8 cellular contexts compared by ENCODE assay signal in the genomic region with DNA sequence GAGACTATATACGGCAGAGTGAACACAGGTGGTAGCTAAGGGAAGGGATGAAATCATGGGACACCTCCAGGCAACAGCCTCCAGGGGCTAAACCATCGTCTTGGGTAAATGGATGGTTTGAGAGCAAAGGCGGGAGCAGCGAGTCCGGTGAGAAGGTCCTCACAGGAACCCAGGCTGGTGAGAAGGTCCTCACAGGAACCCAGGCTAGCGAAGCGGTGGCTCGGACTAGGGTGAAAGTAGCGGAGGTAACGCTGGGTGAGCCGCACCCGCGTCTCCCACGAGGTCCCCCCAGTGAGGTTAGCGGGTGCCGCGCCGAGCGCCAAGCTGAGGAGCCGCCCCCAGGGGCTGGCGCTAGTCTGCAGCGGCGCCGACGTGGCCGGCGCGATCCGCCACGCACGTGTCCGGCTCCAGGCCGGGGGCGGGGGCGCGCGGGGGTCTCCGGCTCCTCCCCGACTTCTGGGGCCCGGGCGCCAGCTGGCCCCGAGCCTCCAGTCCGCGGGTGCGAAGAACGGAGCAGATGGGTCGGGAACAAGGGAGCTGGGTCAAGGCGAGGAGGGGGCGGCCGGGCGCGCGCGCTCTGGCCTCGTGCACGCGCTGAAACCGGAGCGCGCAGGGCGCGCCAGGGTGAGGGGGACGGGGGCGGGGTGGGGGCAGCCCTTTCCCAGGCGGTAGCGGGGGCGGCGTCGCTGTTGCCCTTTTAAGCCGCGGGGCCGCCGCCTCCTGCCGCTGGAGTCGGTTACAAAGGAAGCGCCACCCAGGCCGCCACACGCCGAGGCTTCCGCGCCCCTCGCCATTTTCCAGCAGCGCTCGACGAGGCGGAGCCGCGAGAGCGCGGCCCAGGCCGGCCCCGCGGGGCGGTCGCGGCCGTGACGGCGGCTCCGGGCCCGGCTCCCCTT. TPM values are rescaled to one million over a fixed set of nuclear protein-coding genes. Genes with fewer than 3 reads are reported as not detected.
DNase-seq lines count a peak whose midpoint lies in the region; ATAC-seq and TF ChIP-seq lines count a peak whose summit lies in the region.

Gene UBE2Q2 (plus strand): TSS at position 726 of the 896 bp plus-strand sequence. CDS start 220 bp downstream, outside the sequence.

- peak within 1 kb of the TSS; percentile 94 for H3K9ac ChIP-seq in SU-DHL-6 (ENCODE audit: low read length)
- peak within 1 kb of the TSS; percentile 67 for H3K9ac ChIP-seq in parathyroid adenoma

- H3K79me2 ChIP-seq in SU-DHL-6 (ENCODE audit: insufficient read depth, low read length) (peaks cover 27% of the 10 kb centered on the region), parathyroid adenoma (peaks cover 2% of the 10 kb centered on the region)

- H3K9me2 ChIP-seq in SU-DHL-6 (replicated peaks; ENCODE audit: insufficient read depth, low read length), result no peaks in the 10 kb centered on the region

- H3K4me3 ChIP-seq in SU-DHL-6 (ENCODE audit: insufficient read depth, low read length, poor library complexity, severe bottlenecking) (peak within 1 kb of the TSS; percentile 89), parathyroid adenoma (ENCODE audit: low read depth, low read length) (peak within 1 kb of the TSS; percentile 77), tibial artery (peak within 1 kb of the TSS; percentile 78 to 87)

- peak; percentile 92 for DNase-seq in D341Med (ENCODE audit: low spot score)
- DNase-seq in LHCN-M2 (ENCODE audit: low read depth), result peak; percentile 66
- DNase-seq in activated naive CD8-positive, alpha-beta T cell treated with anti-CD3 and anti-CD28 coated beads for 36 hours, result peak; percentile 81
- DNase-seq in Right ventricle myocardium inferior (ENCODE audit: missing footprints), result peak; percentile 89
- DNase-seq in tibial artery, result peak; percentile 62 to 81

- H3K9me3 Mint-ChIP-seq in activated naive CD8-positive, alpha-beta T cell treated with anti-CD3 and anti-CD28 coated beads for 36 hours, result no peaks in the 10 kb centered on the region

- peaks cover 16% of the 10 kb centered on the region; the same call in 1 of the 2 replicates for H3F3A ChIP-seq in SU-DHL-6 (ENCODE audit: insufficient read depth)

- H3K27me3 Mint-ChIP-seq in activated naive CD8-positive, alpha-beta T cell treated with anti-CD3 and anti-CD28 coated beads for 36 hours, result peaks cover 18% of the 10 kb centered on the region

- intact Hi-C loops in Right ventricle myocardium inferior (cut with DNase I) (loop anchor here (5.0 kb wide), 1 partner anchor 59 kb away; the partner anchor contains the start of gene FBXO22), tibial artery (cut with DNase I; ENCODE audit: low total_unique reads) (no loop called here)

- TF ChIP-seq CTCF in SU-DHL-6 (IDR thresholded peaks at IDR 0.05; ENCODE audit: insufficient read depth, low read length, poor library complexity, severe bottlenecking) (no peak), parathyroid adenoma (IDR thresholded peaks at IDR 0.05) (no peak), tibial artery (IDR thresholded peaks at IDR 0.05) (no peak)

- peak within 1 kb of the TSS; percentile 86 for H3K4me3 Mint-ChIP-seq in activated naive CD8-positive, alpha-beta T cell treated with anti-CD3 and anti-CD28 coated beads for 36 hours

- H3K9me3 ChIP-seq in SU-DHL-6 (ENCODE audit: insufficient read depth, low read length) (no peaks in the 10 kb centered on the region), parathyroid adenoma (ENCODE audit: control insufficient read depth, low read length) (no peaks in the 10 kb centered on the region), tibial artery (no peaks in the 10 kb centered on the region)

- H3K36me3 Mint-ChIP-seq in activated naive CD8-positive, alpha-beta T cell treated with anti-CD3 and anti-CD28 coated beads for 36 hours, result peaks cover 19% of the 10 kb centered on the region

- H3K27ac Mint-ChIP-seq in activated naive CD8-positive, alpha-beta T cell treated with anti-CD3 and anti-CD28 coated beads for 36 hours, result peak within 1 kb of the TSS; percentile 69

- no peaks in the 10 kb centered on the region for H3K27me3 ChIP-seq in SU-DHL-6 (ENCODE audit: low read length)
- no peaks in the 10 kb centered on the region for H3K27me3 ChIP-seq in parathyroid adenoma (ENCODE audit: control insufficient read depth, insufficient read depth, low read length)
- no peaks in the 10 kb centered on the region for H3K27me3 ChIP-seq in tibial artery

- peaks cover 14% of the 10 kb centered on the region; the same call in 1 of the 2 replicates for H4K20me1 ChIP-seq in SU-DHL-6 (ENCODE audit: low read depth, low read length)

- H2AFZ ChIP-seq in SU-DHL-6 (ENCODE audit: low read depth, low read length, severe bottlenecking) (peak within 1 kb of the TSS; percentile 87), parathyroid adenoma (peak within 1 kb of the TSS; percentile 95)

- ATAC-seq in GM21619 (IDR thresholded peaks at IDR 0.05; ENCODE audit: unreplicated experiment) (peak; percentile 48), Right ventricle myocardium inferior (peak; percentile 67)

- no peaks in the 10 kb centered on the region for H3K36me3 ChIP-seq in SU-DHL-6 (ENCODE audit: low read length)
- no peaks in the 10 kb centered on the region for H3K36me3 ChIP-seq in parathyroid adenoma (ENCODE audit: control insufficient read depth, insufficient read depth, low read length)
- H3K36me3 ChIP-seq in tibial artery, result no peaks in the 10 kb centered on the region

- H3K27ac ChIP-seq in SU-DHL-6 (ENCODE audit: low read depth, low read length) (peak within 1 kb of the TSS; percentile 56), parathyroid adenoma (peak within 1 kb of the TSS; percentile 81), tibial artery (peak within 1 kb of the TSS; percentile 93 to 94)

- H3K4me2 ChIP-seq in SU-DHL-6 (ENCODE audit: low read depth, low read length, poor library complexity, severe bottlenecking) (peak within 1 kb of the TSS; percentile 93), parathyroid adenoma (ENCODE audit: low read length) (peak within 1 kb of the TSS; percentile 94)

- H3K4me1 Mint-ChIP-seq in activated naive CD8-positive, alpha-beta T cell treated with anti-CD3 and anti-CD28 coated beads for 36 hours, result peaks cover 31% of the 10 kb centered on the region

- H3K4me1 ChIP-seq in parathyroid adenoma (no peaks in the 10 kb centered on the region), tibial artery (peaks cover 0 to 42% (median 27%) of the 10 kb centered on the region in 4 donors)

RNA-seq across cellular contexts. Expression of gene UBE2Q2, which starts in this region (rescaled TPM):
- 59.4 and 60.6 TPM in 2 replicates for total RNA-seq in LHCN-M2 (2014; rRNA removed)
- polyA plus RNA-seq in LHCN-M2 (2012), result 22.3 TPM
- 10 to 100 TPM; 17.6 to 18.8 TPM for total RNA-seq in activated naive CD8-positive, alpha-beta T cell treated with anti-CD3 and anti-CD28 coated beads for 36 hours
- total RNA-seq in Right ventricle myocardium inferior, result 24.8 TPM

Comparison
In these comparisons a context has a peak if more than half of its experiments do, and no peak if none do; other contexts are left out.
1. Peak in every context shown above with its lines: DNase-seq, ATAC-seq, H3K4me3 ChIP-seq and H3K27ac ChIP-seq.